19 cellular contexts compared by ENCODE assay signal in the genomic region with DNA sequence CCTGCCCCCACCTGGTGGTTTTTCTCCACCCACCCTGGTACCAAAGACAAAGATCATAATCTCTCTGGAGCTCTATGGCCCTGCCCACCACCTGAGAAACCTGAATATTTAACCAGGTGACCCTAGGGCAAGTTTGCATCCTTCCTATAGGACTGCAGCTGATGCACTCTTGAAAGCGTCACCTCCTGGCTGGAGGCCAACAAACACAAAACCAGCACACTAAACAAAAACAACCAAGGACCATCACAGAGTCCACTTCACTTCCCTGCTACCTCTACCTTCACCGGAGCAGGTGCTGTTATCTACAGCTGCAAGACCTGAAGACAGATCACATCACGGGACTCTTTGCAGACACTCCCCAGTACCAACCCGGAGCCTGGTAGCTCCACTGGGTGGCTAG.
"Had no signal": no experiment of that assay in that cellular context is flagged by ENCODE, and none has a peak within 500 bp of the region (broad histone marks: within the 10 kb centered on the region; RNA-seq: fewer than 3 reads in every experiment).

No MANE protein-coding gene starts in this region.

- H3K27me3 Mint-ChIP-seq: progenitor cell of endocrine pancreas had no signal

- H3K27ac Mint-ChIP-seq: natural killer cell, progenitor cell of endocrine pancreas had no signal

- H3K4me3 ChIP-seq: coronary artery, heart left ventricle, pancreas, stomach, thoracic aorta, transverse colon had no signal

- H3K4me1 Mint-ChIP-seq: natural killer cell had no signal

- H3K4me3 Mint-ChIP-seq: natural killer cell, neural crest cell had no signal

- H3K4me1 ChIP-seq: heart left ventricle, pancreas, stomach, transverse colon had no signal

- H3K27me3 ChIP-seq: heart left ventricle, pancreas, stomach, transverse colon had no signal

- DNase-seq: effector CD4-positive, alpha-beta T cell; foreskin melanocyte; heart left ventricle; hippocampal formation; mammary epithelial cell; natural killer cell; nucleus accumbens; pancreas; right cardiac atrium; small intestine; stimulated activated CD4-positive, alpha-beta T cell treated with anti-CD3 and anti-CD28 coated beads, Interleukin-12 subunit alpha, Interleukin-12 subunit beta, amount 100 ng/mL, for 4 hours; stimulated activated naive CD4-positive, alpha-beta T cell; stomach; substantia nigra; transverse colon had no signal

- H3K27ac ChIP-seq: coronary artery, heart left ventricle, pancreas, stomach, thoracic aorta, transverse colon had no signal

- H3K36me3 Mint-ChIP-seq: natural killer cell had no signal

- H3K9me3 ChIP-seq: pancreas, thoracic aorta, transverse colon had no signal

- FAIRE-seq: pancreas, small intestine had no signal

- ATAC-seq: heart left ventricle, natural killer cell, pancreas, right cardiac atrium had no signal

- H3K36me3 ChIP-seq: heart left ventricle, pancreas, stomach, thoracic aorta, transverse colon had no signal
